8 cellular contexts compared by ENCODE assay signal in genomic region chr4:155972098-155972497, GRCh38. TPM values are rescaled to one million over a fixed set of nuclear protein-coding genes. Genes with fewer than 3 reads are reported as not detected.
DNase-seq lines count a peak whose midpoint lies in the region; ATAC-seq and TF ChIP-seq lines count a peak whose summit lies in the region.

No MANE protein-coding gene starts in this region.

- DNase-seq in RWPE1 (ENCODE audit: low spot score), result no peak
- peak; percentile 12 for DNase-seq in left kidney (ENCODE audit: low read depth, low spot score)
- DNase-seq in NCI-H1930 (lab: John Stamatoyannopoulos, UW), result no peak
- DNase-seq in mucosa of descending colon, result no peak
- no peak for DNase-seq in NCI-H2107 (lab: John Stamatoyannopoulos, UW)
- DNase-seq in colonic mucosa, result no peak

- no peaks in the 10 kb centered on the region for H3K36me3 ChIP-seq in mucosa of descending colon (ENCODE audit: low read depth)
- H3K36me3 ChIP-seq in colonic mucosa, result no peaks in the 10 kb centered on the region

- ATAC-seq in GM18498 (IDR thresholded peaks at IDR 0.05; ENCODE audit: unreplicated experiment) (peak; percentile 46), HG02623 (IDR thresholded peaks at IDR 0.05; ENCODE audit: unreplicated experiment) (peak; percentile 34), mucosa of descending colon (no peak)

- H3K27ac ChIP-seq in RWPE1 (no peak overlapping the region), colonic mucosa (no peak overlapping the region)

- H3K4me3 ChIP-seq in mucosa of descending colon, result no peak overlapping the region
- H3K4me3 ChIP-seq in colonic mucosa, result no peak overlapping the region

- no peaks in the 10 kb centered on the region for H3K27me3 ChIP-seq in colonic mucosa

- intact Hi-C loops in mucosa of descending colon (cut with DNase I, micrococcal nuclease), result no loop called here
- intact Hi-C loops in colonic mucosa (cut with DNase I), result no loop called here

- H3K4me1 ChIP-seq in mucosa of descending colon (ENCODE audit: low read depth) (no peaks in the 10 kb centered on the region), colonic mucosa (no peaks in the 10 kb centered on the region)

- POLR2A ChIA-PET in RWPE1 (lab: Yijun Ruan, JAX; ENCODE audit: low non-redundant PET), result no interaction called here

- no peaks in the 10 kb centered on the region for H3K9me3 ChIP-seq in mucosa of descending colon
- H3K9me3 ChIP-seq in colonic mucosa, result no peaks in the 10 kb centered on the region

- TF ChIP-seq CTCF in RWPE1 (conservative IDR thresholded peaks at IDR 0.05; ENCODE audit: low read depth), result peak; percentile 22; the same call in 1 of the 2 replicates
- no peak for TF ChIP-seq CTCF in mucosa of descending colon (IDR thresholded peaks at IDR 0.05)
- TF ChIP-seq CTCF in colonic mucosa (IDR thresholded peaks at IDR 0.05), result no peak

- CTCF ChIA-PET in RWPE1 (lab: Yijun Ruan, JAX), result no interaction called here

- no peak overlapping the region for H3K9ac ChIP-seq in colonic mucosa (ENCODE audit: low read depth in 2 of 2, low read length in 2 of 2)

RNA-seq across cellular contexts. Expression of gene CTSO, which starts 18.4 kb away (rescaled TPM):
- total RNA-seq in mucosa of descending colon (10 to 100 TPM; 16.3 to 19.0 (median 18.7) TPM), colonic mucosa (10 to 100 TPM in 1 of 2 donors, 1 to 10 TPM in 1; 3.3 to 14.7 TPM)
